Comparison of ENCODE assay signal across 8 cellular contexts in the genomic region with DNA sequence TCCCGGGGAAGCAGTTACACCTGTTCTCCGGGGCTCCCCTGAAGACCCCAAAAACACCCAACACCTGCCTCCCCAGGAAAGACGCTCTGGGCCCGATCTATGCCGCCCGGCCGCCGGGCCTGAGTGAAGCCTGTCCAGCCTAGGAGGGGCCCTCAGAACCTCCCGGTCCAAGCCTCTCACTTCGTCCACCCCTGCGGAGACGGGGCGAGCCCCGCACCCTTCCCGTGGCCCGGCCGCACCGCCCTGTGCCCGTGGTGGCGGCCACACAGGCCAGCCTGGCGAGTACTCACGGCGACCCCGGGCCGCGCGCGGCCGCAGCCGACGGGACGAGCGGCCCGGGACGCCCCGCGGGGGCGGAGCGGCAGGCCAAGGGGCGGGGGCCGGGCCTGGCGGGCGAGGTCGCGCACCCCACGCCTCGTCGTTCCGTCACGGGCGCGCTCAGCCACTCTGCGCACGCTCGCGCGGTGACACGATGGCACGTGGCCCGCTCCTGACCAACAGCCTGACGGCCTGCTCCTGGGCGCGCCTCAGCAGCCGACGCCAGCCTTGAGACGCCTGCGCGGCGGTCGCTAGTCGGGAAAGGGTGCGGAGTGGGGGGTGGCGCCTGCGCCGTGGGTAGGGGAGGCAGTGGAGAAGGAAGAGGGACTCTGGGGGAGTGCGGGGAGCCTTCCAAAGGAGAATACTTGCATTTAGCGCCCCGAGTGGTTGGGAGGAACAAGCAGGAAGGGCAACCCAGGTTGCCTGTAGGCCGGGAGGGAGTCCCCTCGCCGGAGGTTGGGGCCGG. TPM values are rescaled to one million over a fixed set of nuclear protein-coding genes. Genes with fewer than 3 reads are reported as not detected.
DNase-seq lines count a peak whose midpoint lies in the region; ATAC-seq, FAIRE-seq and TF ChIP-seq lines count a peak whose summit lies in the region.

A gene with protein sequence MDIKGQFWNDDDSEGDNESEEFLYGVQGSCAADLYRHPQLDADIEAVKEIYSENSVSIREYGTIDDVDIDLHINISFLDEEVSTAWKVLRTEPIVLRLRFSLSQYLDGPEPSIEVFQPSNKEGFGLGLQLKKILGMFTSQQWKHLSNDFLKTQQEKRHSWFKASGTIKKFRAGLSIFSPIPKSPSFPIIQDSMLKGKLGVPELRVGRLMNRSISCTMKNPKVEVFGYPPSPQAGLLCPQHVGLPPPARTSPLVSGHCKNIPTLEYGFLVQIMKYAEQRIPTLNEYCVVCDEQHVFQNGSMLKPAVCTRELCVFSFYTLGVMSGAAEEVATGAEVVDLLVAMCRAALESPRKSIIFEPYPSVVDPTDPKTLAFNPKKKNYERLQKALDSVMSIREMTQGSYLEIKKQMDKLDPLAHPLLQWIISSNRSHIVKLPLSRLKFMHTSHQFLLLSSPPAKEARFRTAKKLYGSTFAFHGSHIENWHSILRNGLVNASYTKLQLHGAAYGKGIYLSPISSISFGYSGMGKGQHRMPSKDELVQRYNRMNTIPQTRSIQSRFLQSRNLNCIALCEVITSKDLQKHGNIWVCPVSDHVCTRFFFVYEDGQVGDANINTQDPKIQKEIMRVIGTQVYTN (minus strand): TSS at position 342 of the 784 bp plus-strand sequence. CDS start 5,077 bp downstream, outside the sequence.

- H3K79me2 ChIP-seq in mammary epithelial cell (ENCODE audit: insufficient read depth, low read length) = peaks cover 45% of the 10 kb centered on the region

- no peaks in the 10 kb centered on the region for H4K20me1 ChIP-seq in mammary epithelial cell (ENCODE audit: insufficient read depth, low read length)

- H3K36me3 ChIP-seq in A673 (ENCODE audit: insufficient read depth, low read length, poor library complexity, severe bottlenecking) (peaks cover 20% of the 10 kb centered on the region), WERI-Rb-1 (peaks cover 31% of the 10 kb centered on the region), mammary epithelial cell (ENCODE audit: insufficient read depth, low read length) (peaks cover under 1% of the 10 kb centered on the region), iPS-20b (ENCODE audit: insufficient read depth, low read depth, low read length) (peaks cover 15% of the 10 kb centered on the region), small intestine (ENCODE audit: control insufficient read depth in 2 of 2, insufficient read depth in 2 of 2, low read length in 2 of 2) (no peaks in the 10 kb centered on the region)

- H3K27me3 ChIP-seq in A673 (replicated peaks; ENCODE audit: insufficient read depth, low read depth, low read length, poor library complexity) (no peaks in the 10 kb centered on the region), WERI-Rb-1 (ENCODE audit: insufficient read depth, low read depth, severe bottlenecking) (no peaks in the 10 kb centered on the region), mammary epithelial cell (ENCODE audit: insufficient read depth, low read length) (no peaks in the 10 kb centered on the region), iPS-20b (ENCODE audit: insufficient read depth, low read length) (peaks cover 20% of the 10 kb centered on the region), small intestine (ENCODE audit: control insufficient read depth in 2 of 2, insufficient read depth in 2 of 2, low read length in 2 of 2) (no peaks in the 10 kb centered on the region)

- POLR2A ChIA-PET in A673 (lab: Charles Lee; ENCODE audit: low non-redundant PET) = no interaction called here

- 0% methylated on average over 5 of the region's 82 CpGs for WGBS in mammary epithelial cell (ENCODE audit: low coverage, missing lambda C conversion rate)
- WGBS in small intestine, 3 donors = 1 to 4% (median 1%) methylated on average over 63 to 82 of the region's 82 CpGs

- peak within 1 kb of the TSS; percentile 90 for H3K27ac ChIP-seq in A673 (ENCODE audit: low read depth, low read length, poor library complexity, severe bottlenecking)
- peak within 1 kb of the TSS; percentile 94 for H3K27ac ChIP-seq in WERI-Rb-1
- H3K27ac ChIP-seq in mammary epithelial cell (ENCODE audit: insufficient read depth, low read depth, low read length) = peak within 1 kb of the TSS; percentile 68
- H3K27ac ChIP-seq in iPS-20b (ENCODE audit: low read length) = peak within 1 kb of the TSS; percentile 39
- peak within 1 kb of the TSS; percentile 77 to 93 for H3K27ac ChIP-seq in small intestine (ENCODE audit: low read depth in 1 of 2, low read length in 1 of 2)

- peak within 1 kb of the TSS; percentile 93 for H3K4me3 ChIP-seq in A673 (ENCODE audit: low read depth, low read length, poor library complexity, severe bottlenecking)
- peak within 1 kb of the TSS; percentile 91 for H3K4me3 ChIP-seq in WERI-Rb-1 (ENCODE audit: low read depth, low read length)
- peak within 1 kb of the TSS; percentile 70 to 84 (median 77) for H3K4me3 ChIP-seq in mammary epithelial cell (replicated peaks in 1 of 3; ENCODE audit: insufficient read depth in 1 of 3, low read depth in 2 of 3, low read length in 3 of 3)
- H3K4me3 ChIP-seq in iPS-20b (ENCODE audit: low read length) = peak within 1 kb of the TSS; percentile 87
- H3K4me3 ChIP-seq in small intestine (ENCODE audit: low read depth in 1 of 2, low read length in 2 of 2) = peak within 1 kb of the TSS; percentile 73 to 78

- CTCF ChIA-PET in A673 (lab: Charles Lee) (no interaction called here), mammary epithelial cell (lab: Charles Lee; ENCODE audit: low non-redundant PET) (interaction anchor here (0.6 to 0.7 kb wide), 2 partner anchors 13 to 1038 kb away, joined by 4 to 8 read pairs; no protein-coding TSS in a partner anchor)

- intact Hi-C loops in A673 (cut with micrococcal nuclease; ENCODE audit: unreplicated experiment) (no loop called here), mammary epithelial cell (cut with micrococcal nuclease) (loop anchor here (1.0 kb wide), 2 partner anchors 44 to 73 kb away; no protein-coding TSS in a partner anchor)

- TF ChIP-seq CTCF in A673 (conservative IDR thresholded peaks at IDR 0.05; ENCODE audit: low read depth, low read length) (peak; percentile 77), WERI-Rb-1 (IDR thresholded peaks at IDR 0.05; ENCODE audit: low read depth, low read length) (peak; percentile 72), mammary epithelial cell (conservative IDR thresholded peaks at IDR 0.05 in 1 of 2, IDR thresholded peaks at IDR 0.05 in 1 of 2; ENCODE audit: extremely low read depth in 1 of 2, insufficient read depth in 1 of 2, low read depth in 1 of 2, low read length in 2 of 2) (peak; percentile 51 to 63)

- no TSS peak for BruUV-seq in A673 (replicated peaks; lab: Mats Ljungman, UMichigan)
- BruUV-seq in mammary epithelial cell (replicated peaks; lab: Mats Ljungman, UMichigan) = no TSS peak

- ATAC-seq in GM18861 (IDR thresholded peaks at IDR 0.05; ENCODE audit: unreplicated experiment) (peak; percentile 92), HG03097 (IDR thresholded peaks at IDR 0.05; ENCODE audit: low FRiP score, unreplicated experiment) (peak; percentile 94)

- H3K4me1 ChIP-seq in A673 (ENCODE audit: insufficient read depth, low read length, poor library complexity, severe bottlenecking) (peaks cover 13% of the 10 kb centered on the region), mammary epithelial cell (ENCODE audit: insufficient read depth, low read length) (peaks cover 20% of the 10 kb centered on the region), iPS-20b (ENCODE audit: insufficient read depth, low read length) (peaks cover 3% of the 10 kb centered on the region; the same call in 1 of the 2 replicates), small intestine (ENCODE audit: control insufficient read depth in 2 of 2, insufficient read depth in 1 of 2, low read depth in 1 of 2, low read length in 1 of 2) (peaks cover 0 to 16% of the 10 kb centered on the region in 2 donors)

- peak within 1 kb of the TSS; percentile 81 for H3K9ac ChIP-seq in mammary epithelial cell (ENCODE audit: insufficient read depth, low read length)
- peak within 1 kb of the TSS; percentile 69; the same call in 1 of the 2 replicates for H3K9ac ChIP-seq in iPS-20b (ENCODE audit: low read depth, low read length)

- in situ Hi-C loops in mammary epithelial cell (cut with MboI; ENCODE audit: low sequenced_read_pairs in 2 of 2) = no loop called here

- H3K4me2 ChIP-seq in mammary epithelial cell (ENCODE audit: insufficient read depth, low read depth, low read length) = peak within 1 kb of the TSS; percentile 95

- dilution Hi-C loops in mammary epithelial cell (cut with HindIII; ENCODE audit: low sequenced_read_pairs) = loop anchor here (5.0 kb wide), 1 partner anchor 70 kb away; no protein-coding TSS in a partner anchor

- H3K9me3 ChIP-seq in A673 (ENCODE audit: low read depth, low read length, poor library complexity, severe bottlenecking) (no peaks in the 10 kb centered on the region), WERI-Rb-1 (ENCODE audit: severe bottlenecking) (no peaks in the 10 kb centered on the region), mammary epithelial cell (replicated peaks; ENCODE audit: insufficient read depth, low read length) (no peaks in the 10 kb centered on the region), iPS-20b (ENCODE audit: insufficient read depth, low read depth, low read length) (no peaks in the 10 kb centered on the region), small intestine (ENCODE audit: control insufficient read depth, low read depth) (no peaks in the 10 kb centered on the region)

- peak within 1 kb of the TSS; percentile 93 for H2AFZ ChIP-seq in mammary epithelial cell (ENCODE audit: low read depth, low read length)

- DNase-seq in A673 (ENCODE audit: low spot score) (peak; percentile 99), NCI-H2171 treated with DMSO at 0.1 percent for 48 hours (lab: John Stamatoyannopoulos, UW) (peak; percentile 98), WERI-Rb-1 (peak; percentile 99), mammary epithelial cell (peak; percentile 99), small intestine (peak; percentile 93)

- no peak for FAIRE-seq in small intestine (lab: Jason Lieb, UNC)

RNA-seq across cellular contexts. Expression of the gene that starts here (rescaled TPM):
- total RNA-seq in A673 (2021) (68.0 and 71.4 TPM in 2 replicates), mammary epithelial cell (10 to 100 TPM; 28.3 to 58.2 TPM)
- polyA plus RNA-seq in mammary epithelial cell (27.3 TPM), small intestine (10 to 100 TPM; 22.7 to 81.2 (median 73.0) TPM)
- polyA minus RNA-seq in mammary epithelial cell = 40.8 TPM

Comparison
In these comparisons a context has a peak if more than half of its experiments do, and no peak if none do; other contexts are left out.
1. Peak in every context shown above with its lines: DNase-seq, ATAC-seq, H3K4me3 ChIP-seq and H3K27ac ChIP-seq.
2. H3K27ac ChIP-seq: peak in every context shown above with its lines; median percentile 94 in WERI-Rb-1; 90 in A673; 85 in small intestine; 68 in mammary epithelial cell; 39 in iPS-20b.